In genomic region chr11:377174-377865, GRCh38 we compare ENCODE assay signal across 16 cellular contexts. TPM values are rescaled to one million over a fixed set of nuclear protein-coding genes. Genes with fewer than 3 reads are reported as not detected.
DNase-seq lines count a peak whose midpoint lies in the region; ATAC-seq, FAIRE-seq and TF ChIP-seq lines count a peak whose summit lies in the region.
"Had no signal": no experiment of that assay in that cellular context is flagged by ENCODE, and none has a peak within 500 bp of the region (broad histone marks: within the 10 kb centered on the region; RNA-seq: fewer than 3 reads in every experiment).

No MANE protein-coding gene starts in this region.

- no peak overlapping the region for H3K9ac ChIP-seq in K562 (ENCODE audit: insufficient read depth in 1 of 2, low read depth in 2 of 2, low read length in 2 of 2)
- H3K9ac ChIP-seq: BLaER1 treated with 17β-estradiol and CSF1 and Interleukin-3, amounts not matched to agents 10 nM and 100 nM; GM23248 had no signal

- ATAC-seq in K562: no peak
- ATAC-seq in activated T-cell treated with anti-CD3 and anti-CD28 coated beads, Interleukin-2, amount 50 U/mL, for 72 hours (replicated peaks in 1 of 2): no peak

- TF ChIP-seq RAD21 in K562 (CRISPR knock-in tag; conservative IDR thresholded peaks at IDR 0.05 in 1 of 2, IDR thresholded peaks at IDR 0.05 in 1 of 2): no peak

- no peaks in the 10 kb centered on the region for H3K9me1 ChIP-seq in K562 (ENCODE audit: control insufficient read depth, insufficient read depth, low read length)

- BruUV-seq in K562 (replicated peaks; lab: Mats Ljungman, UMichigan): no TSS peak

- H3K36me3 ChIP-seq in H7 (replicated peaks; ENCODE audit: control insufficient read depth, insufficient read depth, low read length): peaks cover 2% of the 10 kb centered on the region
- peaks cover 46% of the 10 kb centered on the region; the same call in 2 of the 3 replicates for H3K36me3 ChIP-seq in K562 (ENCODE audit: control insufficient read depth, insufficient read depth, low read length)
- H3K36me3 ChIP-seq: BLaER1 treated with 17β-estradiol and CSF1 and Interleukin-3, amounts not matched to agents 10 nM and 100 nM had no signal

- no peaks in the 10 kb centered on the region for H3K9me3 Mint-ChIP-seq in activated naive CD4-positive, alpha-beta T cell treated with anti-CD3 and anti-CD28 coated beads, Interleukin-2, amount 50 U/mL, for 24 hours
- H3K9me3 Mint-ChIP-seq in neural crest cell: peaks cover 2% of the 10 kb centered on the region
- H3K9me3 Mint-ChIP-seq in activated T-cell treated with anti-CD3 and anti-CD28 coated beads, Interleukin-2, amount 50 U/mL, for 72 hours: no peaks in the 10 kb centered on the region
- H3K9me3 Mint-ChIP-seq: H9 had no signal

- H3K4me3 ChIP-seq in H7 (ENCODE audit: insufficient read depth, low read depth, low read length) (no peak overlapping the region), K562 (no peak overlapping the region)
- H3K4me3 ChIP-seq: BLaER1 treated with 17β-estradiol and CSF1 and Interleukin-3, amounts not matched to agents 10 nM and 100 nM; GM23248 had no signal

- peaks cover 0 to 37% of the 10 kb centered on the region in 2 experiments; a peak in 2 of 5 replicates for H3K4me1 ChIP-seq in K562 (replicated peaks in 1 of 2; ENCODE audit: control insufficient read depth in 2 of 2, insufficient read depth in 2 of 2, low read length in 2 of 2)

- no peaks in the 10 kb centered on the region for H4K20me1 ChIP-seq in K562 (replicated peaks; ENCODE audit: control insufficient read depth, insufficient read depth, low read length)
- H4K20me1 ChIP-seq: BLaER1 treated with 17β-estradiol and CSF1 and Interleukin-3, amounts not matched to agents 10 nM and 100 nM had no signal

- H3K27me3 ChIP-seq in H7 (ENCODE audit: control insufficient read depth, insufficient read depth, low read length) (no peaks in the 10 kb centered on the region), K562 (ENCODE audit: control insufficient read depth in 2 of 2, insufficient read depth in 2 of 2, low read length in 2 of 2) (no peaks in the 10 kb centered on the region)

- no peak overlapping the region for H2AFZ ChIP-seq in K562 (ENCODE audit: low read depth, low read length)
- H2AFZ ChIP-seq: GM23248 had no signal

- POLR2A ChIA-PET in K562 (lab: Yijun Ruan, JAX): interaction anchor here (1.2 kb wide), 1 partner anchor 10 kb away, joined by 4 read pairs; no protein-coding TSS in a partner anchor

- CTCF ChIA-PET in K562 (lab: Yijun Ruan, JAX; ENCODE audit: low intra/inter-chr PET ratio): no interaction called here

- no peak for FAIRE-seq in K562 (lab: Jason Lieb, UNC)
- FAIRE-seq: GM18507, HTR-8/SVneo had no signal

- no peak overlapping the region for H3K27ac ChIP-seq in K562 (ENCODE audit: extremely low read depth, low read depth, low read length)
- H3K27ac ChIP-seq: 22Rv1; BLaER1 treated with 17β-estradiol and CSF1 and Interleukin-3, amounts not matched to agents 10 nM and 100 nM; GM23248 had no signal

- intact Hi-C loops in K562 (cut with micrococcal nuclease): no loop called here

- no peak overlapping the region for H3K4me2 ChIP-seq in K562 (ENCODE audit: insufficient read depth, low read length)
- H3K4me2 ChIP-seq: BLaER1 treated with 17β-estradiol and CSF1 and Interleukin-3, amounts not matched to agents 10 nM and 100 nM had no signal

- no peak for DNase-seq in activated naive CD4-positive, alpha-beta T cell treated with anti-CD3 and anti-CD28 coated beads, Interleukin-2, amount 50 U/mL, for 16 hours
- peak; percentile 63 for DNase-seq in H7
- no peak for DNase-seq in K562 (ENCODE audit: extremely low read depth in 1 of 4, low spot score in 3 of 4)
- no peak for DNase-seq in neural crest cell (ENCODE audit: low read depth, low spot score)
- no peak for DNase-seq in activated CD4-positive, alpha-beta T cell treated with anti-CD3 and anti-CD28 coated beads, Interleukin-2, amount 50 U/mL, for 1 hour
- DNase-seq in activated CD4-positive, alpha-beta T cell treated with anti-CD3 and anti-CD28 coated beads, Interleukin-2, amount 50 U/mL, for 4 hours: no peak
- DNase-seq in activated T-cell treated with anti-CD3 and anti-CD28 coated beads, Interleukin-2, amount 50 U/mL, for 72 hours: no peak
- DNase-seq: CD4-positive, CD25-positive, alpha-beta regulatory T cell; GM23248; H9 had no signal

- no peaks in the 10 kb centered on the region for H3K79me2 ChIP-seq in K562 (ENCODE audit: control insufficient read depth, insufficient read depth, low read length)

- no peak for TF ChIP-seq POLR2A in K562 (conservative IDR thresholded peaks at IDR 0.05)

- TF ChIP-seq EP300 in K562 (IDR thresholded peaks at IDR 0.05; ENCODE audit: low read length): no peak

- TF ChIP-seq CTCF in K562 (IDR thresholded peaks at IDR 0.05 in 2 of 3, conservative IDR thresholded peaks at IDR 0.05 in 1 of 3; ENCODE audit: insufficient read depth in 2 of 3, low read depth in 1 of 3, low read length in 3 of 3): no peak
- no peak for TF ChIP-seq CTCF in neural crest cell (conservative IDR thresholded peaks at IDR 0.05)

- H3K4me1 Mint-ChIP-seq in activated naive CD4-positive, alpha-beta T cell treated with anti-CD3 and anti-CD28 coated beads, Interleukin-2, amount 50 U/mL, for 24 hours: peaks cover 6% of the 10 kb centered on the region
- H3K4me1 Mint-ChIP-seq in neural crest cell: peaks cover 14% of the 10 kb centered on the region
- H3K4me1 Mint-ChIP-seq in activated T-cell treated with anti-CD3 and anti-CD28 coated beads, Interleukin-2, amount 50 U/mL, for 72 hours (ENCODE audit: low read depth): peaks cover 3% of the 10 kb centered on the region

- H3K27ac Mint-ChIP-seq in activated naive CD4-positive, alpha-beta T cell treated with anti-CD3 and anti-CD28 coated beads, Interleukin-2, amount 50 U/mL, for 24 hours: no peak overlapping the region
- H3K27ac Mint-ChIP-seq in neural crest cell (ENCODE audit: unreplicated experiment): no peak overlapping the region
- H3K27ac Mint-ChIP-seq in activated T-cell treated with anti-CD3 and anti-CD28 coated beads, Interleukin-2, amount 50 U/mL, for 72 hours: no peak overlapping the region

- in situ Hi-C loops in K562 (cut with MboI): no loop called here

- no peaks in the 10 kb centered on the region for H3K36me3 Mint-ChIP-seq in activated naive CD4-positive, alpha-beta T cell treated with anti-CD3 and anti-CD28 coated beads, Interleukin-2, amount 50 U/mL, for 24 hours
- H3K36me3 Mint-ChIP-seq in neural crest cell (ENCODE audit: low read depth): peaks cover 22% of the 10 kb centered on the region
- H3K36me3 Mint-ChIP-seq in activated T-cell treated with anti-CD3 and anti-CD28 coated beads, Interleukin-2, amount 50 U/mL, for 72 hours (ENCODE audit: insufficient read depth in 2 of 2): peaks cover 0 to 5% of the 10 kb centered on the region in 2 donors
- H3K36me3 Mint-ChIP-seq: CD4-positive, CD25-positive, alpha-beta regulatory T cell had no signal

- H3K9me3 ChIP-seq in K562 (replicated peaks; ENCODE audit: control insufficient read depth, insufficient read depth, low read depth, low read length): peaks cover 2% of the 10 kb centered on the region

- peaks cover 3% of the 10 kb centered on the region for H3K27me3 Mint-ChIP-seq in activated naive CD4-positive, alpha-beta T cell treated with anti-CD3 and anti-CD28 coated beads, Interleukin-2, amount 50 U/mL, for 24 hours
- H3K27me3 Mint-ChIP-seq in neural crest cell (ENCODE audit: low read depth): peaks cover 4% of the 10 kb centered on the region
- no peaks in the 10 kb centered on the region for H3K27me3 Mint-ChIP-seq in activated T-cell treated with anti-CD3 and anti-CD28 coated beads, Interleukin-2, amount 50 U/mL, for 72 hours (ENCODE audit: low read depth)

- 92% methylated on average over 8 of the region's 44 CpGs for WGBS in K562 (ENCODE audit: insufficient coverage, low coverage, missing lambda C conversion rate)

- peak overlapping the region; percentile 15 for H3K4me3 Mint-ChIP-seq in activated naive CD4-positive, alpha-beta T cell treated with anti-CD3 and anti-CD28 coated beads, Interleukin-2, amount 50 U/mL, for 24 hours
- H3K4me3 Mint-ChIP-seq in neural crest cell: peak overlapping the region; percentile 29
- no peak overlapping the region for H3K4me3 Mint-ChIP-seq in activated T-cell treated with anti-CD3 and anti-CD28 coated beads, Interleukin-2, amount 50 U/mL, for 72 hours
- H3K4me3 Mint-ChIP-seq: CD4-positive, CD25-positive, alpha-beta regulatory T cell had no signal

RNA-seq across cellular contexts. Expression of gene B4GALNT4, which starts 8.0 kb away (rescaled TPM):
- 56.0 and 62.6 TPM in 2 replicates for total RNA-seq in H7 (2014; rRNA removed; shearing (Covaris generic))
- total RNA-seq in K562 (2011; cell fraction: chromatin; rRNA removed; ENCODE audit: low replicate concordance): 45.4 and 151 TPM in 2 replicates
- 117 and 141 TPM in 2 replicates for total RNA-seq in K562 (2011; cell fraction: nucleolus; rRNA removed)
- total RNA-seq in K562 (2011; cell fraction: nucleoplasm; rRNA removed): 54.9 and 57.5 TPM in 2 replicates
- total RNA-seq in K562 (2014; rRNA removed) (22.7 and 26.2 TPM in 2 replicates), K562 (2014; rRNA removed; fragmentation: Illumina TruSeq; extraction: Trizol) (2.1 and 2.5 TPM in 2 replicates), K562 (2015; rRNA removed; fragmentation: Illumina TruSeq; extraction: Trizol) (7.6 and 9.7 TPM in 2 replicates), K562 (2021) (33.6 and 37.1 TPM in 2 replicates), neural crest cell (179 and 201 TPM in 2 replicates)
- polyA plus RNA-seq in K562 (2011; rRNA removed) (14.0 and 22.7 TPM in 2 replicates), K562 (2014; fragmentation: Illumina TruSeq; extraction: Trizol) (4.5 and 10.9 TPM in 2 replicates), K562 (2014; fragmentation: Nextera tagmentation; extraction: Ambion mirVana) (under 1 TPM in 1 of 2 experiments, not detected in 1; 0.20 TPM), K562 (2014; rRNA removed) (30.0 and 32.0 TPM in 2 replicates)
- 20.4 and 42.5 TPM in 2 replicates for polyA plus RNA-seq in K562 (2011; cell fraction: cytosol; rRNA removed)
- polyA plus RNA-seq in K562 (2011; cell fraction: nucleus; rRNA removed): 174 and 271 TPM in 2 replicates
- 17.2 and 19.0 TPM in 2 replicates for polyA plus RNA-seq in K562 (2012)
- 2.1 and 3.3 TPM in 2 replicates for polyA minus RNA-seq in K562 (2011; rRNA and poly(A)+ RNA removed)
- 8.1 and 9.7 TPM in 2 replicates for polyA minus RNA-seq in K562 (2011; cell fraction: cytosol; rRNA and poly(A)+ RNA removed)
- 23.6 and 27.2 TPM in 2 replicates for polyA minus RNA-seq in K562 (2011; cell fraction: nucleus; rRNA and poly(A)+ RNA removed)
- total RNA-seq in activated T-cell treated with anti-CD3 and anti-CD28 coated beads, Interleukin-2, amount 50 U/mL, for 72 hours: 1 to 10 TPM; 2.1 to 2.7 TPM
- polyA plus RNA-seq: CD4-positive, CD25-positive, alpha-beta regulatory T cell had no signal

RNA-seq across cellular contexts. Expression of gene PKP3, which starts 16.7 kb away (rescaled TPM):
- total RNA-seq in H7 (2014; rRNA removed; shearing (Covaris generic)): 2.1 and 3.6 TPM in 2 replicates
- total RNA-seq in K562 (2011; cell fraction: chromatin; rRNA removed; ENCODE audit: low replicate concordance): 29.8 and 101 TPM in 2 replicates
- total RNA-seq in K562 (2011; cell fraction: nucleolus; rRNA removed): 77.2 and 90.9 TPM in 2 replicates
- 38.5 and 42.2 TPM in 2 replicates for total RNA-seq in K562 (2011; cell fraction: nucleoplasm; rRNA removed)
- total RNA-seq in K562 (2014; rRNA removed) (99.7 and 122 TPM in 2 replicates), K562 (2014; rRNA removed; fragmentation: Illumina TruSeq; extraction: Trizol) (11.2 and 14.9 TPM in 2 replicates), K562 (2015; rRNA removed; fragmentation: Illumina TruSeq; extraction: Trizol) (30.7 and 36.6 TPM in 2 replicates), K562 (2021) (102 and 110 TPM in 2 replicates), neural crest cell (0.42 and 1.7 TPM in 2 replicates)
- polyA plus RNA-seq in K562 (2011; rRNA removed) (45.4 and 47.8 TPM in 2 replicates), K562 (2014; fragmentation: Illumina TruSeq; extraction: Trizol) (26.9 and 39.7 TPM in 2 replicates), K562 (2014; fragmentation: Nextera tagmentation; extraction: Ambion mirVana) (under 1 TPM; 0.11 to 0.45 TPM), K562 (2014; rRNA removed) (73.9 and 78.9 TPM in 2 replicates)
- polyA plus RNA-seq in K562 (2011; cell fraction: cytosol; rRNA removed): 40.1 and 126 TPM in 2 replicates
- 77.2 and 108 TPM in 2 replicates for polyA plus RNA-seq in K562 (2011; cell fraction: nucleus; rRNA removed)
- 49.0 and 59.2 TPM in 2 replicates for polyA plus RNA-seq in K562 (2012)
- 8.3 and 21.7 TPM in 2 replicates for polyA minus RNA-seq in K562 (2011; rRNA and poly(A)+ RNA removed)
- polyA minus RNA-seq in K562 (2011; cell fraction: cytosol; rRNA and poly(A)+ RNA removed): 71.3 and 72.2 TPM in 2 replicates
- 28.1 and 30.5 TPM in 2 replicates for polyA minus RNA-seq in K562 (2011; cell fraction: nucleus; rRNA and poly(A)+ RNA removed)
- total RNA-seq in activated T-cell treated with anti-CD3 and anti-CD28 coated beads, Interleukin-2, amount 50 U/mL, for 72 hours: 1 to 10 TPM in 1 of 2 donors, under 1 TPM in 1; 0.16 to 1.2 TPM
- total RNA-seq: A673 had no signal

RNA-seq across cellular contexts. Expression of gene SIGIRR, which starts 37.5 kb away (rescaled TPM):
- total RNA-seq in H7 (2014; rRNA removed; shearing (Covaris generic)): 39.5 and 44.9 TPM in 2 replicates
- total RNA-seq in K562 (2011; cell fraction: chromatin; rRNA removed; ENCODE audit: low replicate concordance): 8.7 and 27.6 TPM in 2 replicates
- 50.7 and 50.9 TPM in 2 replicates for total RNA-seq in K562 (2011; cell fraction: nucleolus; rRNA removed)
- 15.8 and 24.1 TPM in 2 replicates for total RNA-seq in K562 (2011; cell fraction: nucleoplasm; rRNA removed)
- 109 and 114 TPM in 2 replicates for total RNA-seq in K562 (2014; rRNA removed)
- total RNA-seq in K562 (2014; rRNA removed; fragmentation: Illumina TruSeq; extraction: Trizol): 6.0 and 7.2 TPM in 2 replicates
- total RNA-seq in K562 (2015; rRNA removed; fragmentation: Illumina TruSeq; extraction: Trizol): 50.6 and 51.6 TPM in 2 replicates
- total RNA-seq in K562 (2021): 83.1 and 93.8 TPM in 2 replicates
- polyA plus RNA-seq in K562 (2011; rRNA removed): 22.5 and 25.0 TPM in 2 replicates
- polyA plus RNA-seq in K562 (2011; cell fraction: cytosol; rRNA removed): 41.4 and 135 TPM in 2 replicates
- 81.1 and 118 TPM in 2 replicates for polyA plus RNA-seq in K562 (2011; cell fraction: nucleus; rRNA removed)
- polyA plus RNA-seq in K562 (2012): 55.3 and 81.1 TPM in 2 replicates
- polyA plus RNA-seq in K562 (2014; fragmentation: Illumina TruSeq; extraction: Trizol): 14.8 and 46.2 TPM in 2 replicates
- polyA plus RNA-seq in K562 (2014; fragmentation: Nextera tagmentation; extraction: Ambion mirVana): 10 to 100 TPM in 1 of 2 experiments, 1 to 10 TPM in 1; 6.3 to 13.3 TPM
- polyA plus RNA-seq in K562 (2014; rRNA removed): 92.4 and 133 TPM in 2 replicates
- polyA minus RNA-seq in K562 (2011; rRNA and poly(A)+ RNA removed): 1.1 and 2.3 TPM in 2 replicates
- 12.4 and 13.7 TPM in 2 replicates for polyA minus RNA-seq in K562 (2011; cell fraction: cytosol; rRNA and poly(A)+ RNA removed)
- 11.0 and 11.7 TPM in 2 replicates for polyA minus RNA-seq in K562 (2011; cell fraction: nucleus; rRNA and poly(A)+ RNA removed)
- total RNA-seq in neural crest cell: 14.5 and 15.9 TPM in 2 replicates
- 10 to 100 TPM; 59.3 to 68.4 TPM for total RNA-seq in activated T-cell treated with anti-CD3 and anti-CD28 coated beads, Interleukin-2, amount 50 U/mL, for 72 hours

RNA-seq across cellular contexts. Expression of gene IFITM3, which starts 56.7 kb away (rescaled TPM):
- total RNA-seq in H7 (2014; rRNA removed; shearing (Covaris generic)): 278 and 328 TPM in 2 replicates
- total RNA-seq in K562 (2011; cell fraction: chromatin; rRNA removed; ENCODE audit: low replicate concordance): 6.0 and 26.3 TPM in 2 replicates
- 38.8 and 53.5 TPM in 2 replicates for total RNA-seq in K562 (2011; cell fraction: nucleolus; rRNA removed)
- total RNA-seq in K562 (2011; cell fraction: nucleoplasm; rRNA removed): 31.1 and 36.4 TPM in 2 replicates
- 49.6 and 70.6 TPM in 2 replicates for total RNA-seq in K562 (2014; rRNA removed)
- 41.0 and 51.5 TPM in 2 replicates for total RNA-seq in K562 (2014; rRNA removed; fragmentation: Illumina TruSeq; extraction: Trizol)
- total RNA-seq in K562 (2015; rRNA removed; fragmentation: Illumina TruSeq; extraction: Trizol): 155 and 161 TPM in 2 replicates
- 163 and 164 TPM in 2 replicates for total RNA-seq in K562 (2021)
- polyA plus RNA-seq in K562 (2011; rRNA removed): 22.7 and 77.6 TPM in 2 replicates
- polyA plus RNA-seq in K562 (2011; cell fraction: cytosol; rRNA removed): 128 TPM in 2 replicates
- polyA plus RNA-seq in K562 (2011; cell fraction: nucleus; rRNA removed): 28.0 and 34.2 TPM in 2 replicates
- 478 and 481 TPM in 2 replicates for polyA plus RNA-seq in K562 (2012)
- polyA plus RNA-seq in K562 (2014; fragmentation: Illumina TruSeq; extraction: Trizol): 242 and 297 TPM in 2 replicates
- polyA plus RNA-seq in K562 (2014; fragmentation: Nextera tagmentation; extraction: Ambion mirVana): 100 to 1,000 TPM; 452 to 461 TPM
- 77.7 and 150 TPM in 2 replicates for polyA plus RNA-seq in K562 (2014; rRNA removed)
- polyA minus RNA-seq in K562 (2011; rRNA and poly(A)+ RNA removed): 19.8 and 26.3 TPM in 2 replicates
- polyA minus RNA-seq in K562 (2011; cell fraction: cytosol; rRNA and poly(A)+ RNA removed): 49.6 and 95.7 TPM in 2 replicates
- polyA minus RNA-seq in K562 (2011; cell fraction: nucleus; rRNA and poly(A)+ RNA removed): 6.9 and 19.4 TPM in 2 replicates
- 156 and 165 TPM in 2 replicates for total RNA-seq in neural crest cell
- 10 to 100 TPM; 24.4 to 75.8 TPM for total RNA-seq in activated T-cell treated with anti-CD3 and anti-CD28 coated beads, Interleukin-2, amount 50 U/mL, for 72 hours

Comparison
In these comparisons a context has a peak if more than half of its experiments do, and no peak if none do; other contexts are left out.
1. H3K4me3 Mint-ChIP-seq: peak in activated naive CD4-positive, alpha-beta T cell treated with anti-CD3 and anti-CD28 coated beads, Interleukin-2, amount 50 U/mL, for 24 hours (single experiment) and neural crest cell (single experiment); none in activated T-cell treated with anti-CD3 and anti-CD28 coated beads, Interleukin-2, amount 50 U/mL, for 72 hours (0 of 2).